18 cellular contexts compared by ENCODE assay signal in the genomic region with DNA sequence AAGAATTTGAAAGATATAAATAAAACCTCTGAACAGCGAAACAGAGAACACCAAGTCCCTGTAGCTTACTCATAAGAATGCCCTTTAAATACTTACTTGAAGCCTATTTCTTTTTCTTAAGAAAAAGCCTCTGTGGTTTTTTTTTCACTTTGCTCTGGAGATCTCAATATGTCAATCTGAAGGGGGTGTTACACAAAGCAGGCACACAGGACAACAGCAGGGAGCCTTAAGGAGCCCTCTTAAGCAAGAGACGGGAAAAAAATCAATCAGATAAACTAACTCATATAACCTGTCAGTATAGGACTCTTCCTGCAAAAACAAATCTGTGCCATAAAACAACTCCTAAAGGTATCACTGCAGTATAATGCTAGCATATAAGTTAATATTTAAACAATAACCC.
DNase-seq lines count a peak whose midpoint lies in the region; ATAC-seq and TF ChIP-seq lines count a peak whose summit lies in the region.
"Had no signal": no experiment of that assay in that cellular context is flagged by ENCODE, and none has a peak within 500 bp of the region (broad histone marks: within the 10 kb centered on the region; RNA-seq: fewer than 3 reads in every experiment).

No MANE protein-coding gene starts in this region.

- TF ChIP-seq CTCF in GM23338 (conservative IDR thresholded peaks at IDR 0.05; ENCODE audit: low read depth in 2 of 2) (no peak), WERI-Rb-1 (IDR thresholded peaks at IDR 0.05; ENCODE audit: low read depth, low read length) (no peak)

- H3K36me3 Mint-ChIP-seq in GM23338 (ENCODE audit: low read depth), result no peaks in the 10 kb centered on the region; the same call in 1 of the 3 replicates
- H3K36me3 Mint-ChIP-seq: CD4-positive, CD25-positive, alpha-beta regulatory T cell had no signal

- no peaks in the 10 kb centered on the region for H4K20me1 ChIP-seq in GM23338 (replicated peaks; ENCODE audit: insufficient read depth)

- ATAC-seq in GM23338 (no peak), GM21825 (IDR thresholded peaks at IDR 0.05; ENCODE audit: unreplicated experiment) (no peak)
- ATAC-seq: HCT116, PC-3, SK-N-SH treated with all-trans-retinoic acid at 6 μM for 48 hours had no signal

- no peaks in the 10 kb centered on the region for H3K9me3 Mint-ChIP-seq in GM23338

- H3K9me3 ChIP-seq in WERI-Rb-1 (ENCODE audit: severe bottlenecking) (no peaks in the 10 kb centered on the region), neuron (ENCODE audit: low read length) (no peaks in the 10 kb centered on the region)

- no peaks in the 10 kb centered on the region for H3K4me1 ChIP-seq in GM23338 (ENCODE audit: insufficient read depth)
- H3K4me1 ChIP-seq in neuron (ENCODE audit: insufficient read depth, low read length), result no peaks in the 10 kb centered on the region

- H3K27ac ChIP-seq in GM23338 (ENCODE audit: low read depth) (no peak overlapping the region), WERI-Rb-1 (no peak overlapping the region)

- H3K79me2 ChIP-seq in GM23338 (replicated peaks; ENCODE audit: insufficient read depth), result no peaks in the 10 kb centered on the region

- no peaks in the 10 kb centered on the region for H3K27me3 ChIP-seq in GM23338 (ENCODE audit: insufficient read depth)
- no peaks in the 10 kb centered on the region for H3K27me3 ChIP-seq in WERI-Rb-1 (ENCODE audit: insufficient read depth, low read depth, severe bottlenecking)
- no peaks in the 10 kb centered on the region for H3K27me3 ChIP-seq in neuron (ENCODE audit: insufficient read depth, low read length)

- H3K4me3 ChIP-seq in GM23338 (no peak overlapping the region), WERI-Rb-1 (ENCODE audit: low read depth, low read length) (no peak overlapping the region), neuron (ENCODE audit: low read length) (no peak overlapping the region)

- H3K4me3 Mint-ChIP-seq in GM23338, result no peak overlapping the region
- H3K4me3 Mint-ChIP-seq: CD4-positive, CD25-positive, alpha-beta regulatory T cell had no signal

- H2AFZ ChIP-seq in GM23338 (no peak overlapping the region), neuron (ENCODE audit: low read depth, low read length) (peak overlapping the region; percentile 77)

- H3K4me2 ChIP-seq in GM23338, result no peak overlapping the region

- no peaks in the 10 kb centered on the region for H3K27me3 Mint-ChIP-seq in GM23338 (ENCODE audit: insufficient read depth, low read depth, poor library complexity)
- H3K27me3 Mint-ChIP-seq: CD4-positive, CD25-positive, alpha-beta regulatory T cell had no signal

- H3K27ac Mint-ChIP-seq in GM23338, result no peak overlapping the region
- H3K27ac Mint-ChIP-seq: CD4-positive, CD25-positive, alpha-beta regulatory T cell had no signal

- H3K36me3 ChIP-seq in GM23338 (ENCODE audit: insufficient read depth) (no peaks in the 10 kb centered on the region), WERI-Rb-1 (no peaks in the 10 kb centered on the region), neuron (ENCODE audit: insufficient read depth, low read length) (no peaks in the 10 kb centered on the region)

- H3K4me1 Mint-ChIP-seq in GM23338, result peaks cover 3% of the 10 kb centered on the region; the same call in 1 of the 3 replicates
- H3K4me1 Mint-ChIP-seq: CD4-positive, CD25-positive, alpha-beta regulatory T cell had no signal

- H3K9me2 ChIP-seq in GM23338 (ENCODE audit: insufficient read depth), result no peaks in the 10 kb centered on the region

- H3F3A ChIP-seq in GM23338 (replicated peaks; ENCODE audit: low read depth), result no peaks in the 10 kb centered on the region

- DNase-seq in GM23338 (ENCODE audit: low spot score) (peak; percentile 4), NCI-H2171 (lab: John Stamatoyannopoulos, UW) (peak; percentile 38), WERI-Rb-1 (peak; percentile 31), H4 (ENCODE audit: low spot score) (no peak), SW480 (ENCODE audit: low spot score) (no peak)
- DNase-seq: CD4-positive, CD25-positive, alpha-beta regulatory T cell; NCI-H1092; NCI-H1436 treated with DMSO at 0.1 percent for 48 hours; NCI-H2029; NCI-H446; NCI-H526; NCI-H82; NK-92 treated with Interleukin-12 subunit alpha and Interleukin-12 subunit beta, amount 100 ng/mL, for 24 hours; PC-3 had no signal

TF ChIP-seq in GM23338, 12 proteins besides CTCF, POLR2A, EP300 and RAD21 (continues in another document):
- TF ChIP-seq, protein P1, sequence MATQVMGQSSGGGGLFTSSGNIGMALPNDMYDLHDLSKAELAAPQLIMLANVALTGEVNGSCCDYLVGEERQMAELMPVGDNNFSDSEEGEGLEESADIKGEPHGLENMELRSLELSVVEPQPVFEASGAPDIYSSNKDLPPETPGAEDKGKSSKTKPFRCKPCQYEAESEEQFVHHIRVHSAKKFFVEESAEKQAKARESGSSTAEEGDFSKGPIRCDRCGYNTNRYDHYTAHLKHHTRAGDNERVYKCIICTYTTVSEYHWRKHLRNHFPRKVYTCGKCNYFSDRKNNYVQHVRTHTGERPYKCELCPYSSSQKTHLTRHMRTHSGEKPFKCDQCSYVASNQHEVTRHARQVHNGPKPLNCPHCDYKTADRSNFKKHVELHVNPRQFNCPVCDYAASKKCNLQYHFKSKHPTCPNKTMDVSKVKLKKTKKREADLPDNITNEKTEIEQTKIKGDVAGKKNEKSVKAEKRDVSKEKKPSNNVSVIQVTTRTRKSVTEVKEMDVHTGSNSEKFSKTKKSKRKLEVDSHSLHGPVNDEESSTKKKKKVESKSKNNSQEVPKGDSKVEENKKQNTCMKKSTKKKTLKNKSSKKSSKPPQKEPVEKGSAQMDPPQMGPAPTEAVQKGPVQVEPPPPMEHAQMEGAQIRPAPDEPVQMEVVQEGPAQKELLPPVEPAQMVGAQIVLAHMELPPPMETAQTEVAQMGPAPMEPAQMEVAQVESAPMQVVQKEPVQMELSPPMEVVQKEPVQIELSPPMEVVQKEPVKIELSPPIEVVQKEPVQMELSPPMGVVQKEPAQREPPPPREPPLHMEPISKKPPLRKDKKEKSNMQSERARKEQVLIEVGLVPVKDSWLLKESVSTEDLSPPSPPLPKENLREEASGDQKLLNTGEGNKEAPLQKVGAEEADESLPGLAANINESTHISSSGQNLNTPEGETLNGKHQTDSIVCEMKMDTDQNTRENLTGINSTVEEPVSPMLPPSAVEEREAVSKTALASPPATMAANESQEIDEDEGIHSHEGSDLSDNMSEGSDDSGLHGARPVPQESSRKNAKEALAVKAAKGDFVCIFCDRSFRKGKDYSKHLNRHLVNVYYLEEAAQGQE (IDR thresholded peaks at IDR 0.05; ENCODE audit: unreplicated experiment), result no peak
- TF ChIP-seq, protein P2, sequence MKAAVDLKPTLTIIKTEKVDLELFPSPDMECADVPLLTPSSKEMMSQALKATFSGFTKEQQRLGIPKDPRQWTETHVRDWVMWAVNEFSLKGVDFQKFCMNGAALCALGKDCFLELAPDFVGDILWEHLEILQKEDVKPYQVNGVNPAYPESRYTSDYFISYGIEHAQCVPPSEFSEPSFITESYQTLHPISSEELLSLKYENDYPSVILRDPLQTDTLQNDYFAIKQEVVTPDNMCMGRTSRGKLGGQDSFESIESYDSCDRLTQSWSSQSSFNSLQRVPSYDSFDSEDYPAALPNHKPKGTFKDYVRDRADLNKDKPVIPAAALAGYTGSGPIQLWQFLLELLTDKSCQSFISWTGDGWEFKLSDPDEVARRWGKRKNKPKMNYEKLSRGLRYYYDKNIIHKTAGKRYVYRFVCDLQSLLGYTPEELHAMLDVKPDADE (IDR thresholded peaks at IDR 0.05), result no peak
- TF ChIP-seq STAT1 (IDR thresholded peaks at IDR 0.05; ENCODE audit: unreplicated experiment), result no peak
- TF ChIP-seq JUNB (IDR thresholded peaks at IDR 0.05; ENCODE audit: unreplicated experiment), result no peak
- no peak for TF ChIP-seq POLR2AphosphoS5 (IDR thresholded peaks at IDR 0.05; ENCODE audit: low read depth)
- no peak for TF ChIP-seq NANOG (IDR thresholded peaks at IDR 0.05; ENCODE audit: borderline replicate concordance)

Comparison
In these comparisons a context has a peak if more than half of its experiments do, and no peak if none do; other contexts are left out.
1. DNase-seq: peak in GM23338 (single experiment), NCI-H2171 (single experiment) and WERI-Rb-1 (single experiment); none in H4 (single experiment) and SW480 (single experiment).